Comparison of ENCODE assay signal across 8 cellular contexts in genomic region chr6:87473419-87473903, GRCh38. TPM values are rescaled to one million over a fixed set of nuclear protein-coding genes. Genes with fewer than 3 reads are reported as not detected.
DNase-seq lines count a peak whose midpoint lies in the region; ATAC-seq and TF ChIP-seq lines count a peak whose summit lies in the region.

No MANE protein-coding gene starts in this region.

- WGBS in liver, result under 1% methylated on average over 15 of the region's 15 CpGs

- TF ChIP-seq CTCF in DND-41 (IDR thresholded peaks at IDR 0.05; ENCODE audit: borderline replicate concordance, extremely low read depth, low read length, poor library complexity, severe bottlenecking) (no peak), RWPE2 (IDR thresholded peaks at IDR 0.05; ENCODE audit: poor library complexity, severe bottlenecking) (no peak), chondrocyte (IDR thresholded peaks at IDR 0.05) (no peak), liver (IDR thresholded peaks at IDR 0.05; ENCODE audit: low read depth, low read length, missing input control) (no peak)

- H3K27ac ChIP-seq in DND-41 (ENCODE audit: low read length), result peak overlapping the region; percentile 83
- H3K27ac ChIP-seq in RWPE2 (ENCODE audit: poor library complexity, severe bottlenecking), result peak overlapping the region; percentile 46
- peak overlapping the region; percentile 89 to 98 for H3K27ac ChIP-seq in liver (ENCODE audit: low read depth in 1 of 2, low read length in 2 of 2)
- peak overlapping the region; percentile 95 for H3K27ac ChIP-seq in substantia nigra (ENCODE audit: low read depth, low read length, poor library complexity, severe bottlenecking)

- no peaks in the 10 kb centered on the region; the same call in 1 of the 2 replicates for H3K79me2 ChIP-seq in DND-41 (ENCODE audit: insufficient read depth, low read length)

- peak overlapping the region; percentile 97 for H2AFZ ChIP-seq in DND-41 (ENCODE audit: low read depth, low read length)

- H3K9ac ChIP-seq in DND-41 (ENCODE audit: low read depth, low read length), result peak overlapping the region; percentile 78
- peak overlapping the region; percentile 67 to 97 for H3K9ac ChIP-seq in liver (ENCODE audit: low read depth in 1 of 2, low read length in 2 of 2)

- TF ChIP-seq RAD21 in liver (IDR thresholded peaks at IDR 0.05), result no peak

- peaks cover 20% of the 10 kb centered on the region for H3K4me1 ChIP-seq in DND-41 (ENCODE audit: insufficient read depth, low read length)
- H3K4me1 ChIP-seq in RWPE2 (ENCODE audit: insufficient read depth, poor library complexity, severe bottlenecking), result peaks cover 12% of the 10 kb centered on the region
- peaks cover 1 to 12% (median 7%) of the 10 kb centered on the region in 4 donors for H3K4me1 ChIP-seq in liver (ENCODE audit: control insufficient read depth in 4 of 4, insufficient read depth in 4 of 4, low read length in 3 of 4)

- ATAC-seq in DND-41 (ENCODE audit: insufficient read depth, low read depth), result peak; percentile 76
- ATAC-seq in GM19395 (IDR thresholded peaks at IDR 0.05; ENCODE audit: unreplicated experiment), result peak; percentile 78
- ATAC-seq in HG03439 (IDR thresholded peaks at IDR 0.05; ENCODE audit: unreplicated experiment), result peak; percentile 75
- ATAC-seq in RWPE2 (ENCODE audit: low read depth), result peak; percentile 37

- no peaks in the 10 kb centered on the region for H3K27me3 ChIP-seq in DND-41 (ENCODE audit: insufficient read depth, low read length, poor library complexity)
- H3K27me3 ChIP-seq in RWPE2 (ENCODE audit: insufficient read depth, poor library complexity, severe bottlenecking), result no peaks in the 10 kb centered on the region
- no peaks in the 10 kb centered on the region for H3K27me3 ChIP-seq in liver (ENCODE audit: control insufficient read depth in 4 of 4, insufficient read depth in 4 of 4, low read length in 3 of 4)

- H3K9me3 Mint-ChIP-seq in chondrocyte (ENCODE audit: low read depth), result no peaks in the 10 kb centered on the region

- H3K36me3 ChIP-seq in DND-41 (ENCODE audit: insufficient read depth, low read length) (no peaks in the 10 kb centered on the region), RWPE2 (ENCODE audit: low read depth) (peaks cover 11% of the 10 kb centered on the region), liver (ENCODE audit: control insufficient read depth in 4 of 4, insufficient read depth in 3 of 4, low read depth in 1 of 4, low read length in 3 of 4) (peaks cover 0 to 2% (median under 1%) of the 10 kb centered on the region in 4 donors)

- peaks cover 2% of the 10 kb centered on the region for H3K36me3 Mint-ChIP-seq in chondrocyte (ENCODE audit: low read depth)

- peak overlapping the region; percentile 84 for H3K4me2 ChIP-seq in DND-41 (ENCODE audit: insufficient read depth, low read length)

- H3K27ac Mint-ChIP-seq in chondrocyte (ENCODE audit: unreplicated experiment), result peak overlapping the region; percentile 97

- no peaks in the 10 kb centered on the region for H4K20me1 ChIP-seq in DND-41 (ENCODE audit: insufficient read depth, low read length)

- peaks cover 17% of the 10 kb centered on the region for H3K4me1 Mint-ChIP-seq in chondrocyte (ENCODE audit: low read depth)

- peaks cover 4% of the 10 kb centered on the region for H3K27me3 Mint-ChIP-seq in chondrocyte (ENCODE audit: low read depth)

- H3K4me3 Mint-ChIP-seq in chondrocyte (ENCODE audit: unreplicated experiment), result peak overlapping the region; percentile 98

- peak overlapping the region; percentile 59 to 88 for H3K4me3 ChIP-seq in DND-41 (ENCODE audit: low read depth in 1 of 2, low read length in 2 of 2)
- H3K4me3 ChIP-seq in RWPE2 (ENCODE audit: severe bottlenecking), result peak overlapping the region; percentile 74
- peak overlapping the region; percentile 65 to 98 (median 72) for H3K4me3 ChIP-seq in liver (ENCODE audit: low read depth in 1 of 3, low read length in 3 of 3)

- H3K9me3 ChIP-seq in DND-41 (ENCODE audit: insufficient read depth, low read length, severe bottlenecking) (no peaks in the 10 kb centered on the region), RWPE2 (ENCODE audit: severe bottlenecking) (no peaks in the 10 kb centered on the region), liver (ENCODE audit: control insufficient read depth in 4 of 4, low read length in 3 of 4) (no peaks in the 10 kb centered on the region)

- DNase-seq in DND-41, result peak; percentile 58
- no peak for DNase-seq in RWPE2 (ENCODE audit: low spot score)
- no peak for DNase-seq in chondrocyte (ENCODE audit: low spot score)
- peak in 3 of 49 donors; percentile 15 to 48 (median 24) for DNase-seq in substantia nigra (lab: John Stamatoyannopoulos, UW)
- no peak for DNase-seq in putamen (ENCODE audit: low spot score)

TF ChIP-seq in liver, 16 proteins besides CTCF, POLR2A, EP300 and RAD21:
- TF ChIP-seq TAF1 (conservative IDR thresholded peaks at IDR 0.05), result peak; percentile 49
- TF ChIP-seq, protein P1, sequence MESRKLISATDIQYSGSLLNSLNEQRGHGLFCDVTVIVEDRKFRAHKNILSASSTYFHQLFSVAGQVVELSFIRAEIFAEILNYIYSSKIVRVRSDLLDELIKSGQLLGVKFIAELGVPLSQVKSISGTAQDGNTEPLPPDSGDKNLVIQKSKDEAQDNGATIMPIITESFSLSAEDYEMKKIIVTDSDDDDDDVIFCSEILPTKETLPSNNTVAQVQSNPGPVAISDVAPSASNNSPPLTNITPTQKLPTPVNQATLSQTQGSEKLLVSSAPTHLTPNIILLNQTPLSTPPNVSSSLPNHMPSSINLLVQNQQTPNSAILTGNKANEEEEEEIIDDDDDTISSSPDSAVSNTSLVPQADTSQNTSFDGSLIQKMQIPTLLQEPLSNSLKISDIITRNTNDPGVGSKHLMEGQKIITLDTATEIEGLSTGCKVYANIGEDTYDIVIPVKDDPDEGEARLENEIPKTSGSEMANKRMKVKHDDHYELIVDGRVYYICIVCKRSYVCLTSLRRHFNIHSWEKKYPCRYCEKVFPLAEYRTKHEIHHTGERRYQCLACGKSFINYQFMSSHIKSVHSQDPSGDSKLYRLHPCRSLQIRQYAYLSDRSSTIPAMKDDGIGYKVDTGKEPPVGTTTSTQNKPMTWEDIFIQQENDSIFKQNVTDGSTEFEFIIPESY (IDR thresholded peaks at IDR 0.05), result no peak
- TF ChIP-seq GABPA (IDR thresholded peaks at IDR 0.05 in 1 of 2, conservative IDR thresholded peaks at IDR 0.05 in 1 of 2), result no peak

RNA-seq across cellular contexts. Expression of gene SLC35A1, which starts 0.7 kb away (rescaled TPM):
- total RNA-seq in chondrocyte (14.4 to 16.8 TPM (median 16.1 TPM) in 3 replicates), liver (10 to 100 TPM in 1 of 2 donors, 1 to 10 TPM in 1; 9.4 to 11.9 TPM)
- 10 to 100 TPM in 1 of 2 donors, 1 to 10 TPM in 1; 9.0 to 13.7 TPM for polyA plus RNA-seq in liver
